In genomic region chr5:149761461-149761860, GRCh38 we compare ENCODE assay signal across 25 cellular contexts.
"Had no signal": no experiment of that assay in that cellular context is flagged by ENCODE, and none has a peak within 500 bp of the region (broad histone marks: within the 10 kb centered on the region; RNA-seq: fewer than 3 reads in every experiment).

No MANE protein-coding gene starts in this region.

- DNase-seq: activated CD4-positive, alpha-beta T cell treated with anti-CD3 and anti-CD28 coated beads for 4 hours; activated CD4-positive, alpha-beta T cell treated with anti-CD3 and anti-CD28 coated beads, Interleukin-2, amount 50 U/mL, for 4 hours; activated CD8-positive, alpha-beta memory T cell treated with anti-CD3 and anti-CD28 coated beads, Interleukin-2, amount 50 U/mL, for 48 hours; activated CD8-positive, alpha-beta T cell treated with anti-CD3 and anti-CD28 coated beads, Interleukin-2, amount 10 ng/mL, durations not matched to agents 7 days and 5 days; activated naive CD4-positive, alpha-beta T cell treated with anti-CD3 and anti-CD28 coated beads, Interleukin-2, amount 50 U/mL, for 16 hours; activated naive CD8-positive, alpha-beta T cell treated with anti-CD3 and anti-CD28 coated beads, Interleukin-2, amount 10 ng/mL, durations not matched to agents 7 days and 5 days; activated T-cell treated with anti-CD3 and anti-CD28 coated beads, Interleukin-2, amount 50 U/mL, for 1 hour; adrenal gland; anterior cingulate cortex; central memory CD4-positive, alpha-beta T cell; Kasumi-1; KBM-7; NCI-H1048; NCI-H1930; NCI-H2171; NCI-H446 treated with DMSO at 0.1 percent for 48 hours; NCI-H524 treated with DMSO at 0.1 percent for 48 hours; NCI-H82; Right ventricle myocardium superior; SK-N-SH; SW 1271 had no signal

- H3K4me3 ChIP-seq: adrenal gland, breast epithelium, SJCRH30 had no signal

- H3K9me3 Mint-ChIP-seq: T-helper 1 cell treated with Interleukin-12 subunit alpha and Interleukin-12 subunit beta and Interleukin-4 antibody, amounts not matched to agents 30 μg/mL and 1 μg/mL, for 36 hours had no signal

- H3K4me1 ChIP-seq: adrenal gland, breast epithelium had no signal

- H3K27me3 ChIP-seq: adrenal gland, breast epithelium, SJCRH30 had no signal

- H3K36me3 ChIP-seq: adrenal gland, breast epithelium had no signal

- H3K27ac ChIP-seq: adrenal gland, breast epithelium, RWPE1 had no signal

- H3K4me3 Mint-ChIP-seq: activated CD8-positive, alpha-beta T cell treated with anti-CD3 and anti-CD28 coated beads, Interleukin-2, amount 10 ng/mL, durations not matched to agents 7 days and 5 days; activated naive CD8-positive, alpha-beta T cell treated with anti-CD3 and anti-CD28 coated beads, Interleukin-2, amount 10 ng/mL, durations not matched to agents 7 days and 5 days; T-helper 1 cell treated with Interleukin-12 subunit alpha and Interleukin-12 subunit beta and Interleukin-4 antibody, amounts not matched to agents 30 μg/mL and 1 μg/mL, for 36 hours had no signal

- H3K9me3 ChIP-seq: adrenal gland, breast epithelium had no signal

- H3K27ac Mint-ChIP-seq: activated CD8-positive, alpha-beta T cell treated with anti-CD3 and anti-CD28 coated beads, Interleukin-2, amount 10 ng/mL, durations not matched to agents 7 days and 5 days; activated naive CD8-positive, alpha-beta T cell treated with anti-CD3 and anti-CD28 coated beads, Interleukin-2, amount 10 ng/mL, durations not matched to agents 7 days and 5 days; T-helper 1 cell treated with Interleukin-12 subunit alpha and Interleukin-12 subunit beta and Interleukin-4 antibody, amounts not matched to agents 30 μg/mL and 1 μg/mL, for 36 hours had no signal

- H3K27me3 Mint-ChIP-seq: activated naive CD8-positive, alpha-beta T cell treated with anti-CD3 and anti-CD28 coated beads, Interleukin-2, amount 10 ng/mL, durations not matched to agents 7 days and 5 days had no signal
